In genomic region chr1:92952714-92953113, GRCh38 we compare ENCODE assay signal across 14 cellular contexts. TPM values are rescaled to one million over a fixed set of nuclear protein-coding genes. Genes with fewer than 3 reads are reported as not detected.
A peak's percentile ranks its signal among the peaks of the same experiment; 100 is the strongest.
DNase-seq lines count a peak whose midpoint lies in the region; ATAC-seq and TF ChIP-seq lines count a peak whose summit lies in the region.
"Had no signal": no experiment of that assay in that cellular context is flagged by ENCODE, and none has a peak within 500 bp of the region (broad histone marks: within the 10 kb centered on the region; RNA-seq: fewer than 3 reads in every experiment).

No MANE protein-coding gene starts in this region.

- no peaks in the 10 kb centered on the region for H3K9me3 Mint-ChIP-seq in activated CD8-positive, alpha-beta memory T cell treated with anti-CD3 and anti-CD28 coated beads, Interleukin-2, amount 10 ng/mL, durations not matched to agents 7 days and 5 days (ENCODE audit: low read depth)
- H3K9me3 Mint-ChIP-seq in HFFc6: no peaks in the 10 kb centered on the region
- no peaks in the 10 kb centered on the region for H3K9me3 Mint-ChIP-seq in activated T-helper 17 cell treated with anti-CD3 and anti-CD28 coated beads, Interleukin-2, amount 50 U/mL, for 72 hours
- no peaks in the 10 kb centered on the region for H3K9me3 Mint-ChIP-seq in natural killer cell treated with Interleukin-12 subunit alpha and Interleukin-12 subunit beta and Interleukin-15 and Interleukin-18, amount 100 ng/mL, for 72 hours

- DNase-seq in activated CD8-positive, alpha-beta memory T cell treated with anti-CD3 and anti-CD28 coated beads, Interleukin-2, amount 10 ng/mL, durations not matched to agents 7 days and 5 days: no peak
- DNase-seq in activated CD8-positive, alpha-beta memory T cell treated with anti-CD3 and anti-CD28 coated beads, Interleukin-2, amount 50 U/mL, for 48 hours: no peak
- no peak for DNase-seq in HFFc6
- DNase-seq in natural killer cell treated with Interleukin-12 subunit alpha and Interleukin-12 subunit beta and Interleukin-15 and Interleukin-18, amount 100 ng/mL, for 72 hours (ENCODE audit: low spot score): no peak
- DNase-seq in COLO829 (ENCODE audit: low spot score): no peak
- no peak for DNase-seq in GM10248 (ENCODE audit: extremely low spot score)
- no peak for DNase-seq in kidney glomerular epithelial cell (lab: John Stamatoyannopoulos, UW)
- DNase-seq: activated CD4-positive, alpha-beta T cell treated with anti-CD3 and anti-CD28 coated beads for 4 hours; aorta; Caco-2; NCI-H187; retina; SIG-M5 had no signal

- H3K4me1 Mint-ChIP-seq in activated CD8-positive, alpha-beta memory T cell treated with anti-CD3 and anti-CD28 coated beads, Interleukin-2, amount 10 ng/mL, durations not matched to agents 7 days and 5 days: peaks cover 51% of the 10 kb centered on the region
- H3K4me1 Mint-ChIP-seq in HFFc6 (ENCODE audit: low read depth): peaks cover 24% of the 10 kb centered on the region
- peaks cover 37% of the 10 kb centered on the region for H3K4me1 Mint-ChIP-seq in activated T-helper 17 cell treated with anti-CD3 and anti-CD28 coated beads, Interleukin-2, amount 50 U/mL, for 72 hours
- peaks cover 39 to 43% of the 10 kb centered on the region in 2 donors for H3K4me1 Mint-ChIP-seq in natural killer cell treated with Interleukin-12 subunit alpha and Interleukin-12 subunit beta and Interleukin-15 and Interleukin-18, amount 100 ng/mL, for 72 hours (ENCODE audit: low read depth in 2 of 2)

- CTCF ChIA-PET in activated CD8-positive, alpha-beta memory T cell treated with anti-CD3 and anti-CD28 coated beads, Interleukin-2, amount 10 ng/mL, durations not matched to agents 7 days and 5 days (lab: Charles Lee): interaction anchor here (1.0 to 2.6 kb wide), 6 partner anchors 9 to 94 kb away, joined by 3 to 9 read pairs (median 6); partner anchors contain the start of gene DIPK1A
- CTCF ChIA-PET in GM10248 (lab: Yijun Ruan, JAX): interaction anchor here (0.8 to 1.1 kb wide), 3 partner anchors 8 to 93 kb away, joined by 3 to 6 read pairs (median 5); partner anchors contain the start of gene DIPK1A

- H3K36me3 Mint-ChIP-seq in activated CD8-positive, alpha-beta memory T cell treated with anti-CD3 and anti-CD28 coated beads, Interleukin-2, amount 10 ng/mL, durations not matched to agents 7 days and 5 days: peaks cover 3% of the 10 kb centered on the region
- H3K36me3 Mint-ChIP-seq in HFFc6 (ENCODE audit: low read depth): peaks cover 3% of the 10 kb centered on the region
- H3K36me3 Mint-ChIP-seq in activated T-helper 17 cell treated with anti-CD3 and anti-CD28 coated beads, Interleukin-2, amount 50 U/mL, for 72 hours (ENCODE audit: low read depth): no peaks in the 10 kb centered on the region
- no peaks in the 10 kb centered on the region for H3K36me3 Mint-ChIP-seq in natural killer cell treated with Interleukin-12 subunit alpha and Interleukin-12 subunit beta and Interleukin-15 and Interleukin-18, amount 100 ng/mL, for 72 hours

- peak overlapping the region; percentile 75 for H3K27ac Mint-ChIP-seq in activated CD8-positive, alpha-beta memory T cell treated with anti-CD3 and anti-CD28 coated beads, Interleukin-2, amount 10 ng/mL, durations not matched to agents 7 days and 5 days
- 0 out of 2 replicates have a peak overlapping the region, but pooled peaks have one; percentile 29 for H3K27ac Mint-ChIP-seq in HFFc6
- H3K27ac Mint-ChIP-seq in activated T-helper 17 cell treated with anti-CD3 and anti-CD28 coated beads, Interleukin-2, amount 50 U/mL, for 72 hours: peak overlapping the region; percentile 3
- H3K27ac Mint-ChIP-seq in natural killer cell treated with Interleukin-12 subunit alpha and Interleukin-12 subunit beta and Interleukin-15 and Interleukin-18, amount 100 ng/mL, for 72 hours: peak overlapping the region; percentile 67 to 85

- H3K4me3 Mint-ChIP-seq in activated CD8-positive, alpha-beta memory T cell treated with anti-CD3 and anti-CD28 coated beads, Interleukin-2, amount 10 ng/mL, durations not matched to agents 7 days and 5 days: peak overlapping the region; percentile 55
- no peak overlapping the region for H3K4me3 Mint-ChIP-seq in HFFc6
- H3K4me3 Mint-ChIP-seq in activated T-helper 17 cell treated with anti-CD3 and anti-CD28 coated beads, Interleukin-2, amount 50 U/mL, for 72 hours: peak overlapping the region; percentile 39
- H3K4me3 Mint-ChIP-seq in natural killer cell treated with Interleukin-12 subunit alpha and Interleukin-12 subunit beta and Interleukin-15 and Interleukin-18, amount 100 ng/mL, for 72 hours: peak overlapping the region; percentile 54

- TF ChIP-seq CTCF in HFFc6 (IDR thresholded peaks at IDR 0.05) (no peak), GM10248 (IDR thresholded peaks at IDR 0.05; ENCODE audit: control extremely low read depth, extremely low read depth, low read depth, missing control alignments) (no peak)

- POLR2A ChIA-PET in GM10248 (lab: Yijun Ruan, JAX): no interaction called here

- no peaks in the 10 kb centered on the region for H3K27me3 Mint-ChIP-seq in activated CD8-positive, alpha-beta memory T cell treated with anti-CD3 and anti-CD28 coated beads, Interleukin-2, amount 10 ng/mL, durations not matched to agents 7 days and 5 days
- H3K27me3 Mint-ChIP-seq in HFFc6 (ENCODE audit: insufficient read depth): peaks cover 1% of the 10 kb centered on the region; the same call in 1 of the 2 replicates
- H3K27me3 Mint-ChIP-seq in activated T-helper 17 cell treated with anti-CD3 and anti-CD28 coated beads, Interleukin-2, amount 50 U/mL, for 72 hours: no peaks in the 10 kb centered on the region
- H3K27me3 Mint-ChIP-seq in natural killer cell treated with Interleukin-12 subunit alpha and Interleukin-12 subunit beta and Interleukin-15 and Interleukin-18, amount 100 ng/mL, for 72 hours: no peaks in the 10 kb centered on the region

- no peak for ATAC-seq in activated CD8-positive, alpha-beta memory T cell treated with anti-CD3 and anti-CD28 coated beads, Interleukin-2, amount 10 ng/mL, durations not matched to agents 7 days and 5 days
- ATAC-seq in activated T-helper 17 cell treated with anti-CD3 and anti-CD28 coated beads, Interleukin-2, amount 50 U/mL, for 72 hours (replicated peaks): no peak
- no peak for ATAC-seq in natural killer cell treated with Interleukin-12 subunit alpha and Interleukin-12 subunit beta and Interleukin-15 and Interleukin-18, amount 100 ng/mL, for 72 hours

RNA-seq across cellular contexts. Expression of gene DIPK1A, which starts 8.5 kb away (rescaled TPM):
- 10 to 100 TPM in 1 of 2 experiments, 1 to 10 TPM in 1; 8.6 to 14.3 TPM for total RNA-seq in activated CD8-positive, alpha-beta memory T cell treated with anti-CD3 and anti-CD28 coated beads, Interleukin-2, amount 10 ng/mL, durations not matched to agents 7 days and 5 days
- 10 to 100 TPM; 18.9 to 24.5 (median 21.9) TPM for total RNA-seq in HFFc6 (2021; fragmentation: NEBNext Ultra II Directional; extraction: Animal tissue kit (Norgen Biotek cat#: 25700))
- total RNA-seq in activated T-helper 17 cell treated with anti-CD3 and anti-CD28 coated beads, Interleukin-2, amount 50 U/mL, for 72 hours: 1 to 10 TPM; 6.5 to 8.6 TPM
- total RNA-seq in natural killer cell treated with Interleukin-12 subunit alpha and Interleukin-12 subunit beta and Interleukin-15 and Interleukin-18, amount 100 ng/mL, for 72 hours: 1 to 10 TPM; 2.2 to 4.2 TPM

Comparison
In these comparisons a context has a peak if more than half of its experiments do, and no peak if none do; other contexts are left out.
1. H3K27ac Mint-ChIP-seq: peak in every context shown above with its lines; median percentile 76 in natural killer cell treated with Interleukin-12 subunit alpha and Interleukin-12 subunit beta and Interleukin-15 and Interleukin-18, amount 100 ng/mL, for 72 hours; 75 in activated CD8-positive, alpha-beta memory T cell treated with anti-CD3 and anti-CD28 coated beads, Interleukin-2, amount 10 ng/mL, durations not matched to agents 7 days and 5 days; 29 in HFFc6; 3 in activated T-helper 17 cell treated with anti-CD3 and anti-CD28 coated beads, Interleukin-2, amount 50 U/mL, for 72 hours.